ENCODE assay signal across 1 cellular context in genomic region chr7:29194594-29195417, GRCh38.
TF ChIP-seq lines count a peak whose summit lies in the region.

Gene CHN2 (plus strand): TSS chr7:29194775.

TF ChIP-seq in HepG2, 621 proteins besides CTCF, POLR2A, EP300 and RAD21 (continued from another document and continues in another):
- TF ChIP-seq, protein P1, sequence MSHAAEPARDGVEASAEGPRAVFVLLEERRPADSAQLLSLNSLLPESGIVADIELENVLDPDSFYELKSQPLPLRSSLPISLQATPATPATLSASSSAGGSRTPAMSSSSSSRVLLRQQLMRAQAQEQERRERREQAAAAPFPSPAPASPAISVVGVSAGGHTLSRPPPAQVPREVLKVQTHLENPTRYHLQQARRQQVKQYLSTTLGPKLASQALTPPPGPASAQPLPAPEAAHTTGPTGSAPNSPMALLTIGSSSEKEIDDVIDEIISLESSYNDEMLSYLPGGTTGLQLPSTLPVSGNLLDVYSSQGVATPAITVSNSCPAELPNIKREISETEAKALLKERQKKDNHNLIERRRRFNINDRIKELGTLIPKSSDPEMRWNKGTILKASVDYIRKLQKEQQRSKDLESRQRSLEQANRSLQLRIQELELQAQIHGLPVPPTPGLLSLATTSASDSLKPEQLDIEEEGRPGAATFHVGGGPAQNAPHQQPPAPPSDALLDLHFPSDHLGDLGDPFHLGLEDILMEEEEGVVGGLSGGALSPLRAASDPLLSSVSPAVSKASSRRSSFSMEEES (CRISPR knock-in tag; IDR thresholded peaks at IDR 0.05): 0 out of 2 replicates have a peak, but pooled peaks have one; percentile 12
- TF ChIP-seq ZNF710 (CRISPR knock-in tag; IDR thresholded peaks at IDR 0.05; ENCODE audit: borderline replicate concordance) (peak; percentile 41; the same call in 1 of the 2 replicates), ZNF12 (CRISPR knock-in tag; IDR thresholded peaks at IDR 0.05) (peak; percentile 28; the same call in 1 of the 2 replicates), HDAC1 (CRISPR knock-in tag; IDR thresholded peaks at IDR 0.05) (0 out of 2 replicates have a peak, but pooled peaks have one; percentile 18), RFX5 (IDR thresholded peaks at IDR 0.05; ENCODE audit: low read depth, low read length) (peak; percentile 78; the same call in 1 of the 2 replicates), ZNF136 (CRISPR knock-in tag; IDR thresholded peaks at IDR 0.05; ENCODE audit: low read depth) (no peak), ZC3H4 (CRISPR knock-in tag; IDR thresholded peaks at IDR 0.05; ENCODE audit: borderline replicate concordance) (no peak), ZNF574 (CRISPR knock-in tag; IDR thresholded peaks at IDR 0.05) (peak; percentile 73), HNF1B (CRISPR knock-in tag; IDR thresholded peaks at IDR 0.05) (0 out of 2 replicates have a peak, but pooled peaks have one; percentile 8), ZNF431 (CRISPR knock-in tag; IDR thresholded peaks at IDR 0.05; ENCODE audit: borderline replicate concordance, low read depth) (0 out of 2 replicates have a peak, but pooled peaks have one; percentile 49), MED8 (CRISPR knock-in tag; IDR thresholded peaks at IDR 0.05; ENCODE audit: insufficient replicate concordance) (peak; percentile 61), MYC (CRISPR knock-in tag; IDR thresholded peaks at IDR 0.05; ENCODE audit: borderline replicate concordance) (peak; percentile 68; the same call in 1 of the 2 replicates), JUND (CRISPR knock-in tag; IDR thresholded peaks at IDR 0.05) (0 out of 2 replicates have a peak, but pooled peaks have one; percentile 33), ZFP36L1 (CRISPR knock-in tag; IDR thresholded peaks at IDR 0.05) (no peak), ZBTB38 (CRISPR knock-in tag; IDR thresholded peaks at IDR 0.05) (peak; percentile 75; the same call in 1 of the 2 replicates), BCL3 (CRISPR knock-in tag; IDR thresholded peaks at IDR 0.05) (peak; percentile 92), TOE1 (CRISPR knock-in tag; IDR thresholded peaks at IDR 0.05) (no peak), POGZ (CRISPR knock-in tag; IDR thresholded peaks at IDR 0.05) (peak; percentile 76; the same call in 1 of the 2 replicates), SAFB2 (CRISPR knock-in tag; IDR thresholded peaks at IDR 0.05; ENCODE audit: borderline replicate concordance, low read depth) (peak; percentile 42; the same call in 1 of the 2 replicates), ZNF501 (CRISPR knock-in tag; IDR thresholded peaks at IDR 0.05) (peak; percentile 24; the same call in 1 of the 2 replicates), ZMYM4 (CRISPR knock-in tag; IDR thresholded peaks at IDR 0.05) (peak; percentile 69), RBFOX2 (IDR thresholded peaks at IDR 0.05; ENCODE audit: low read depth, low read length) (peak; percentile 96), KLF15 (CRISPR knock-in tag; IDR thresholded peaks at IDR 0.05; ENCODE audit: borderline replicate concordance) (no peak), ZNF557 (CRISPR knock-in tag; IDR thresholded peaks at IDR 0.05) (0 out of 2 replicates have a peak, but pooled peaks have one; percentile 62), NONO (IDR thresholded peaks at IDR 0.05) (no peak), NONO (CRISPR knock-in tag; conservative IDR thresholded peaks at IDR 0.05) (peak; percentile 78), TCF12 (IDR thresholded peaks at IDR 0.05) (no peak), TCF12 (CRISPR knock-in tag; IDR thresholded peaks at IDR 0.05) (peak; percentile 72; the same call in 1 of the 2 replicates), BORCS8-MEF2B (CRISPR knock-in tag; IDR thresholded peaks at IDR 0.05) (peak; percentile 45; the same call in 1 of the 2 replicates), ZNF329 (CRISPR knock-in tag; IDR thresholded peaks at IDR 0.05; ENCODE audit: low read depth) (0 out of 2 replicates have a peak, but pooled peaks have one; percentile 21), MIXL1 (CRISPR knock-in tag; IDR thresholded peaks at IDR 0.05) (no peak), ZNF280B (CRISPR knock-in tag; IDR thresholded peaks at IDR 0.05; ENCODE audit: borderline replicate concordance) (no peak; the same call in 1 of the 2 replicates), MXD1 (CRISPR knock-in tag; IDR thresholded peaks at IDR 0.05) (peak; percentile 82), ETV6 (CRISPR knock-in tag; conservative IDR thresholded peaks at IDR 0.05) (no peak), GZF1 (CRISPR knock-in tag; IDR thresholded peaks at IDR 0.05) (0 out of 2 replicates have a peak, but pooled peaks have one; percentile 8), ZNF563 (CRISPR knock-in tag; IDR thresholded peaks at IDR 0.05) (no peak; the same call in 1 of the 2 replicates), UBTF (CRISPR knock-in tag; IDR thresholded peaks at IDR 0.05) (peak; percentile 96), BHLHE40 (IDR thresholded peaks at IDR 0.05; ENCODE audit: low read length) (no peak), ELF4 (CRISPR knock-in tag; IDR thresholded peaks at IDR 0.05; ENCODE audit: borderline replicate concordance) (peak; percentile 36; the same call in 1 of the 2 replicates), SALL2 (CRISPR knock-in tag; IDR thresholded peaks at IDR 0.05) (peak; percentile 57; the same call in 1 of the 2 replicates), PHF21A (CRISPR knock-in tag; IDR thresholded peaks at IDR 0.05) (peak; percentile 69; the same call in 1 of the 2 replicates), SETDB1 (CRISPR knock-in tag; IDR thresholded peaks at IDR 0.05; ENCODE audit: borderline replicate concordance) (no peak)
- TF ChIP-seq, protein P2, sequence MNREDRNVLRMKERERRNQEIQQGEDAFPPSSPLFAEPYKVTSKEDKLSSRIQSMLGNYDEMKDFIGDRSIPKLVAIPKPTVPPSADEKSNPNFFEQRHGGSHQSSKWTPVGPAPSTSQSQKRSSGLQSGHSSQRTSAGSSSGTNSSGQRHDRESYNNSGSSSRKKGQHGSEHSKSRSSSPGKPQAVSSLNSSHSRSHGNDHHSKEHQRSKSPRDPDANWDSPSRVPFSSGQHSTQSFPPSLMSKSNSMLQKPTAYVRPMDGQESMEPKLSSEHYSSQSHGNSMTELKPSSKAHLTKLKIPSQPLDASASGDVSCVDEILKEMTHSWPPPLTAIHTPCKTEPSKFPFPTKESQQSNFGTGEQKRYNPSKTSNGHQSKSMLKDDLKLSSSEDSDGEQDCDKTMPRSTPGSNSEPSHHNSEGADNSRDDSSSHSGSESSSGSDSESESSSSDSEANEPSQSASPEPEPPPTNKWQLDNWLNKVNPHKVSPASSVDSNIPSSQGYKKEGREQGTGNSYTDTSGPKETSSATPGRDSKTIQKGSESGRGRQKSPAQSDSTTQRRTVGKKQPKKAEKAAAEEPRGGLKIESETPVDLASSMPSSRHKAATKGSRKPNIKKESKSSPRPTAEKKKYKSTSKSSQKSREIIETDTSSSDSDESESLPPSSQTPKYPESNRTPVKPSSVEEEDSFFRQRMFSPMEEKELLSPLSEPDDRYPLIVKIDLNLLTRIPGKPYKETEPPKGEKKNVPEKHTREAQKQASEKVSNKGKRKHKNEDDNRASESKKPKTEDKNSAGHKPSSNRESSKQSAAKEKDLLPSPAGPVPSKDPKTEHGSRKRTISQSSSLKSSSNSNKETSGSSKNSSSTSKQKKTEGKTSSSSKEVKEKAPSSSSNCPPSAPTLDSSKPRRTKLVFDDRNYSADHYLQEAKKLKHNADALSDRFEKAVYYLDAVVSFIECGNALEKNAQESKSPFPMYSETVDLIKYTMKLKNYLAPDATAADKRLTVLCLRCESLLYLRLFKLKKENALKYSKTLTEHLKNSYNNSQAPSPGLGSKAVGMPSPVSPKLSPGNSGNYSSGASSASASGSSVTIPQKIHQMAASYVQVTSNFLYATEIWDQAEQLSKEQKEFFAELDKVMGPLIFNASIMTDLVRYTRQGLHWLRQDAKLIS (CRISPR knock-in tag; IDR thresholded peaks at IDR 0.05): no peak
- TF ChIP-seq, protein P3, sequence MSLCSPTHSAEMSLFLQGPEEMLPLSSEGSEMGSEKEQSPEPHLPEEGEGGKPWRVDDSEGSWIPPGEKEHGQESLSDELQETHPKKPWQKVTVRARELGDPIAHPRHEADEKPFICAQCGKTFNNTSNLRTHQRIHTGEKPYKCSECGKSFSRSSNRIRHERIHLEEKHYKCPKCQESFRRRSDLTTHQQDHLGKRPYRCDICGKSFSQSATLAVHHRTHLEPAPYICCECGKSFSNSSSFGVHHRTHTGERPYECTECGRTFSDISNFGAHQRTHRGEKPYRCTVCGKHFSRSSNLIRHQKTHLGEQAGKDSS (CRISPR knock-in tag; IDR thresholded peaks at IDR 0.05; ENCODE audit: borderline replicate concordance, low read depth): peak; percentile 74; the same call in 1 of the 2 replicates
